Comparison of ENCODE assay signal across 1 cellular context in genomic region chr3:177934001-177934891, GRCh38.
TF ChIP-seq lines count a peak whose summit lies in the region.

No MANE protein-coding gene starts in this region.

TF ChIP-seq in SK-N-SH, 30 proteins besides CTCF, POLR2A, EP300 and RAD21 (continued from another document):
- TF ChIP-seq ZBTB33 (IDR thresholded peaks at IDR 0.05; ENCODE audit: borderline replicate concordance, low read depth), result no peak
